In the genomic region with DNA sequence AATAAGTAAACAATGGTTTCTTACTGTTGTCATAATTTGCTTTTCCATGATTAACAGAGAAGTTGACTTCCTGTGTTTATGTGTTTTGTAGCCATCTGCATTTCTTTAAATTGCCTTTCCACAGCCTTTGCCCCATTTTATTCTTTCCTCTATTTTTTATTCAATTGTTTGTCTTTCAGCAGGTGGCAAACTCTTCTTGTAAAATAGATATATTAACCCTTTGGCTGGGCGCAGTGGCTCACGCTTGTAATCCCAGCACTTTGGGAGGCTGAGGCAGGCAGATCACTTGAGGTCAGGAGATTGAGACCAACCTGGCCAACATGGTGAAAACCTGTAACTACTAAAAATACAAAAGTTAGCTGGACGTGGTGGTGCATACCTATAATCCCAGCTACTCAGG, we compare ENCODE assay signal across 18 cellular contexts.
"Had no signal": no experiment of that assay in that cellular context is flagged by ENCODE, and none has a peak within 500 bp of the region (broad histone marks: within the 10 kb centered on the region; RNA-seq: fewer than 3 reads in every experiment).

No MANE protein-coding gene starts in this region.

- ATAC-seq: foreskin keratinocyte; left ventricle myocardium superior; naive thymus-derived CD8-positive, alpha-beta T cell; psoas muscle; sciatic nerve; stimulated activated naive B cell treated with anti-CD40 and anti-IgM and Interleukin-4, amounts not matched to agents 10 μg/mL and 1 μg/mL and 100 μg/mL, for 72 hours; stimulated activated naive CD8-positive, alpha-beta T cell treated with anti-CD3 and anti-CD28 coated beads, Interleukin-15, amount 100 ng/mL, for 72 hours had no signal

- H3K4me1 ChIP-seq: foreskin keratinocyte, testis had no signal

- H3K4me3 Mint-ChIP-seq: endodermal cell; naive thymus-derived CD8-positive, alpha-beta T cell; stimulated activated naive B cell treated with anti-CD40 and anti-IgM and Interleukin-4, amounts not matched to agents 10 μg/mL and 1 μg/mL and 100 μg/mL, for 72 hours; stimulated activated naive CD8-positive, alpha-beta T cell treated with anti-CD3 and anti-CD28 coated beads, Interleukin-15, amount 100 ng/mL, for 72 hours had no signal

- H3K27ac Mint-ChIP-seq: endodermal cell; naive thymus-derived CD8-positive, alpha-beta T cell; stimulated activated naive B cell treated with anti-CD40 and anti-IgM and Interleukin-4, amounts not matched to agents 10 μg/mL and 1 μg/mL and 100 μg/mL, for 72 hours; stimulated activated naive CD8-positive, alpha-beta T cell treated with anti-CD3 and anti-CD28 coated beads, Interleukin-15, amount 100 ng/mL, for 72 hours had no signal

- H3K9me3 Mint-ChIP-seq: endodermal cell; naive thymus-derived CD8-positive, alpha-beta T cell; stimulated activated naive B cell treated with anti-CD40 and anti-IgM and Interleukin-4, amounts not matched to agents 10 μg/mL and 1 μg/mL and 100 μg/mL, for 72 hours; stimulated activated naive CD8-positive, alpha-beta T cell treated with anti-CD3 and anti-CD28 coated beads, Interleukin-15, amount 100 ng/mL, for 72 hours had no signal

- DNase-seq: dermis blood vessel endothelial cell; endodermal cell; erythroblast; foreskin keratinocyte; hippocampal formation; left colon; left ventricle myocardium superior; naive thymus-derived CD8-positive, alpha-beta T cell; psoas muscle; retina; stimulated activated CD4-positive, alpha-beta T cell treated with anti-CD3 and anti-CD28 coated beads, Interleukin-2, amount 100 ng/mL, for 24 hours; stimulated activated CD4-positive, alpha-beta T cell treated with anti-CD3 and anti-CD28 coated beads, Interleukin-4, amount 100 ng/mL, for 4 hours; stimulated activated naive B cell treated with anti-CD40 and anti-IgM and Interleukin-4, amounts not matched to agents 10 μg/mL and 1 μg/mL and 100 μg/mL, for 72 hours; stimulated activated naive CD8-positive, alpha-beta T cell treated with anti-CD3 and anti-CD28 coated beads, Interleukin-15, amount 100 ng/mL, for 72 hours; testis had no signal

- H3K4me1 Mint-ChIP-seq: naive thymus-derived CD8-positive, alpha-beta T cell; stimulated activated naive CD8-positive, alpha-beta T cell treated with anti-CD3 and anti-CD28 coated beads, Interleukin-15, amount 100 ng/mL, for 72 hours had no signal

- H3K4me3 ChIP-seq: psoas muscle, testis, tibial nerve had no signal

- H3K36me3 Mint-ChIP-seq: naive thymus-derived CD8-positive, alpha-beta T cell; stimulated activated naive B cell treated with anti-CD40 and anti-IgM and Interleukin-4, amounts not matched to agents 10 μg/mL and 1 μg/mL and 100 μg/mL, for 72 hours had no signal

- H3K27ac ChIP-seq: foreskin keratinocyte, neutrophil, psoas muscle, testis, tibial nerve had no signal

- H3K27me3 Mint-ChIP-seq: stimulated activated naive B cell treated with anti-CD40 and anti-IgM and Interleukin-4, amounts not matched to agents 10 μg/mL and 1 μg/mL and 100 μg/mL, for 72 hours; stimulated activated naive CD8-positive, alpha-beta T cell treated with anti-CD3 and anti-CD28 coated beads, Interleukin-15, amount 100 ng/mL, for 72 hours had no signal

- H3K9me3 ChIP-seq: neutrophil, psoas muscle, testis, tibial nerve had no signal

- H3K27me3 ChIP-seq: foreskin keratinocyte, neutrophil, testis, tibial nerve had no signal

- H3K36me3 ChIP-seq: neutrophil, tibial nerve had no signal
